ENCODE assay signal across 8 cellular contexts in the genomic region with DNA sequence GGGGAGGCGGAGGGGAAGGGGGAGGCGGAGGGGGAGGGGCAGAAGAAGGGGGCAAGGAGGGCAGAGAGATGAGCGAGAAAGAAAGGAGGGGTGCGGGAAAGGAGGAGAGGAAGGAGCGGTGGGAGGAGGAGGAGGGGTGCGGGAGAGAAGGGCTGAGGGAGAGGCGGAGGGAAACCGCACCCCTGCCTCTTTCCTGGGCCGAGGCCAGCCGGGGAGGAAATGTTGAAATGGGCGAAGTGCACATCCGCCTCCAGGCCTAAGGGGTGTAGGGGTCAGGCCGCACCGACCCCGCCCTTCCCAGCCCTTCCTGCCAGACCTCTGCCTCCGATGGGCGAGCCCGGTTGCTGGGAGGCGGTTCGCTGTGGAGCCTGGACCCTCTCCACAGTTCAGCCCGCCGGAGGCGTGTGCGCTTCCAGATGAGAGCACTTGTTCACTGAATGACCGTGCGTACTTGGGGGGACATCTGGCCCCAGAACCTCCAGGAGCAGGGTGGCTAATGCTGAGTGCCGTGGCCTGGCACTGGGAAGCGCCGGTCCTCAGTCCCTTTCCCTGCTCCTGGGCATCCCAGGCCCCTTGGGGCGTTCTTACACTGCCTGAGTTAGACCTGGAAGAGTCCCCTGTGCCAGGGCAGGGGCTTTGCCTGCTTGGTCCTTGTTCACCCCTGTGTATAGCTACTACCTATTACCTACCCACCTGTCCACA.
A peak's percentile ranks its signal among the peaks of the same experiment; 100 is the strongest.
DNase-seq lines count a peak whose midpoint lies in the region; ATAC-seq and TF ChIP-seq lines count a peak whose summit lies in the region.

No MANE protein-coding gene starts in this region.

- intact Hi-C loops in IMR-90 (cut with micrococcal nuclease) (loop anchor here (5.0 kb wide), 2 partner anchors 111 to 226 kb away; partner anchors contain the start of gene KLF13), PC-9 (cut with micrococcal nuclease; ENCODE audit: unreplicated experiment) (no loop called here)

- BruUV-seq in IMR-90 (replicated peaks; lab: Mats Ljungman, UMichigan) (no TSS peak), PC-9 (replicated peaks; lab: Mats Ljungman, UMichigan) (no TSS peak)

- H3K36me3 Mint-ChIP-seq in brain = no peaks in the 10 kb centered on the region

- no peaks in the 10 kb centered on the region for H3K36me3 ChIP-seq in IMR-90 (ENCODE audit: control insufficient read depth, insufficient read depth, low read length)
- H3K36me3 ChIP-seq in PC-9 (ENCODE audit: low read depth) = no peaks in the 10 kb centered on the region

- peak overlapping the region; percentile 75 to 84 (median 81) for H3K4me3 Mint-ChIP-seq in brain

- peak overlapping the region; percentile 74 to 89 (median 84) for H3K27ac Mint-ChIP-seq in brain

- H2BK5ac ChIP-seq in IMR-90 (ENCODE audit: low read depth, low read length, poor library complexity, severe bottlenecking) = no peak overlapping the region

- no peak overlapping the region for H2BK15ac ChIP-seq in IMR-90 (ENCODE audit: low read depth, low read length)

- H3K9me3 ChIP-seq in IMR-90 (ENCODE audit: control insufficient read depth, insufficient read depth, low read length) = no peaks in the 10 kb centered on the region; the same call in 1 of the 2 replicates
- no peaks in the 10 kb centered on the region for H3K9me3 ChIP-seq in PC-9 (ENCODE audit: insufficient read depth, low read depth)

- H2AK5ac ChIP-seq in IMR-90 (ENCODE audit: low read depth, low read length) = no peak overlapping the region; the same call in 1 of the 2 replicates

- H3K56ac ChIP-seq in IMR-90 (ENCODE audit: extremely low read depth, insufficient read depth, low read length) = no peak overlapping the region

- peaks cover 0 to 8% (median 2%) of the 10 kb centered on the region in 5 experiments for H3K9me3 Mint-ChIP-seq in brain

- H3K79me1 ChIP-seq in IMR-90 (ENCODE audit: low read depth in 1 of 2, low read length in 2 of 2) = no peaks in the 10 kb centered on the region

- no peak overlapping the region for H4K91ac ChIP-seq in IMR-90 (ENCODE audit: insufficient read depth, low read depth, low read length)

- H3F3A ChIP-seq in PC-9 (ENCODE audit: insufficient read depth, low read depth) = no peaks in the 10 kb centered on the region

- H2BK20ac ChIP-seq in IMR-90 (ENCODE audit: low read depth, low read length) = no peak overlapping the region; the same call in 1 of the 2 replicates

- no peak overlapping the region for H3K23ac ChIP-seq in IMR-90 (ENCODE audit: low read depth, low read length)

- dilution Hi-C loops in IMR-90 (cut with HindIII; ENCODE audit: low sequenced_read_pairs, unreplicated experiment) = no loop called here

- H3K14ac ChIP-seq in IMR-90 (replicated peaks; ENCODE audit: low read depth, low read length) = no peak overlapping the region

- ATAC-seq in GM21526 (IDR thresholded peaks at IDR 0.05; ENCODE audit: low FRiP score, unreplicated experiment) (peak; percentile 30), IMR-90 (ENCODE audit: low read depth) (peak; percentile 4)

- no peaks in the 10 kb centered on the region for H4K20me1 ChIP-seq in IMR-90 (ENCODE audit: insufficient read depth, low read length)
- no peaks in the 10 kb centered on the region for H4K20me1 ChIP-seq in PC-9 (ENCODE audit: insufficient read depth)

- no peak overlapping the region for H3K4ac ChIP-seq in IMR-90 (ENCODE audit: low read depth, low read length)

- H3K9me1 ChIP-seq in IMR-90 (ENCODE audit: insufficient read depth, low read length) = no peaks in the 10 kb centered on the region

- DNase-seq in ELF-1 (ENCODE audit: low read depth, low spot score) (peak; percentile 77), IMR-90 (no peak), SKM-1 (lab: John Stamatoyannopoulos, UW; ENCODE audit: unreplicated experiment) (peak; percentile 94), iPS-NIHi11 (ENCODE audit: low spot score) (peak; percentile 82), PC-9 (no peak)

- CTCF ChIA-PET in IMR-90 (lab: Yijun Ruan, JAX) (no interaction called here), PC-9 (lab: Charles Lee) (no interaction called here)

- H3K27me3 ChIP-seq in IMR-90 (ENCODE audit: control insufficient read depth, insufficient read depth, low read length) (peaks cover 17% of the 10 kb centered on the region), PC-9 (ENCODE audit: insufficient read depth, low read depth) (peaks cover 21% of the 10 kb centered on the region)

- H3K4me2 ChIP-seq in IMR-90 (ENCODE audit: low read depth, low read length) (peak overlapping the region; percentile 18; the same call in 1 of the 2 replicates), PC-9 (no peak overlapping the region)

- no peak for TF ChIP-seq RAD21 in IMR-90 (IDR thresholded peaks at IDR 0.05; ENCODE audit: low read length)

- no peak overlapping the region for H4K5ac ChIP-seq in IMR-90 (ENCODE audit: low read depth, low read length)

- peaks cover 22% of the 10 kb centered on the region for H3K4me1 Mint-ChIP-seq in brain

- no peaks in the 10 kb centered on the region for H3K79me2 ChIP-seq in PC-9 (ENCODE audit: low read depth)

- POLR2A ChIA-PET in IMR-90 (lab: Charles Lee; ENCODE audit: unreplicated experiment) = no interaction called here
- POLR2A ChIA-PET in PC-9 (lab: Charles Lee; ENCODE audit: unreplicated experiment) = no interaction called here

- in situ Hi-C loops in IMR-90 (cut with MboI; ENCODE audit: low sequenced_read_pairs) = no loop called here

- peak overlapping the region in 1 of 2 experiments; percentile 78; a peak in 2 of 4 replicates for H4K8ac ChIP-seq in IMR-90 (ENCODE audit: low read depth in 2 of 2, low read length in 2 of 2)

- H3K9ac ChIP-seq in IMR-90 (ENCODE audit: low read depth, low read length) = no peak overlapping the region

- no peaks in the 10 kb centered on the region for H3K9me2 ChIP-seq in PC-9 (ENCODE audit: insufficient read depth)

- H3K4me3 ChIP-seq in IMR-90 (ENCODE audit: insufficient read depth, low read depth, low read length) (no peak overlapping the region; the same call in 1 of the 2 replicates), skin epidermis (peak overlapping the region; percentile 34 to 55 (median 44)), PC-9 (no peak overlapping the region)

- peak overlapping the region; percentile 78 for H2AFZ ChIP-seq in IMR-90 (replicated peaks; ENCODE audit: low read length, poor library complexity)
- H2AFZ ChIP-seq in PC-9 = no peak overlapping the region

- 55% methylated on average over 9 of the region's 30 CpGs; no CpG with 5 or more reads in 1 of the 2 experiments for WGBS in IMR-90 (ENCODE audit: extremely low coverage in 2 of 2, insufficient read length in 1 of 2), 2 experiments

- peaks cover 1% of the 10 kb centered on the region; the same call in 1 of the 2 replicates for H3K4me1 ChIP-seq in IMR-90 (ENCODE audit: control insufficient read depth, insufficient read depth, low read length)
- H3K4me1 ChIP-seq in PC-9 (replicated peaks; ENCODE audit: insufficient read depth) = no peaks in the 10 kb centered on the region

- H3K27ac ChIP-seq in IMR-90 (ENCODE audit: insufficient read depth, low read length) (no peak overlapping the region), skin epidermis (peak overlapping the region; percentile 74 to 98 (median 92)), PC-9 (no peak overlapping the region)

- H3K27me3 Mint-ChIP-seq in brain = peaks cover 3% of the 10 kb centered on the region

- H2BK120ac ChIP-seq in IMR-90 (ENCODE audit: low read depth, low read length) = no peak overlapping the region

- H3K18ac ChIP-seq in IMR-90 (ENCODE audit: low read depth, low read length) = no peak overlapping the region

- no peak overlapping the region for H2AK9ac ChIP-seq in IMR-90 (replicated peaks; ENCODE audit: low read depth, low read length, poor library complexity)

- no peak for TF ChIP-seq POLR2A in IMR-90 (IDR thresholded peaks at IDR 0.05; ENCODE audit: low read depth, low read length)

- no peak for TF ChIP-seq CTCF in IMR-90 (conservative IDR thresholded peaks at IDR 0.05; ENCODE audit: low read depth, low read length)
- no peak for TF ChIP-seq CTCF in brain (conservative IDR thresholded peaks at IDR 0.05)
- TF ChIP-seq CTCF in PC-9 (conservative IDR thresholded peaks at IDR 0.05) = no peak

TF ChIP-seq in IMR-90, 13 proteins besides CTCF, POLR2A, EP300 and RAD21:
- no peak for TF ChIP-seq MAFK (IDR thresholded peaks at IDR 0.05; ENCODE audit: low read depth, low read length)
- TF ChIP-seq CEBPB (IDR thresholded peaks at IDR 0.05; ENCODE audit: low read depth, low read length) = no peak
- no peak for TF ChIP-seq BHLHE40 (IDR thresholded peaks at IDR 0.05; ENCODE audit: low read depth, low read length)
- no peak for TF ChIP-seq MAZ (IDR thresholded peaks at IDR 0.05; ENCODE audit: borderline replicate concordance, low read depth, low read length)
- no peak for TF ChIP-seq NFE2L2 (IDR thresholded peaks at IDR 0.05; ENCODE audit: low read depth, low read length)
- TF ChIP-seq MXI1 (IDR thresholded peaks at IDR 0.05; ENCODE audit: borderline replicate concordance, low read depth, low read length) = no peak
- TF ChIP-seq RCOR1 (IDR thresholded peaks at IDR 0.05; ENCODE audit: insufficient replicate concordance, low read length) = no peak
- TF ChIP-seq RFX5 (IDR thresholded peaks at IDR 0.05; ENCODE audit: low read depth, low read length) = no peak
- TF ChIP-seq CHD1 (IDR thresholded peaks at IDR 0.05; ENCODE audit: low read depth, low read length) = no peak
- no peak for TF ChIP-seq ELK1 (IDR thresholded peaks at IDR 0.05; ENCODE audit: borderline replicate concordance, low read depth, low read length)
- TF ChIP-seq SMC3 (IDR thresholded peaks at IDR 0.05; ENCODE audit: low read depth, low read length) = no peak
- no peak for TF ChIP-seq FOS (IDR thresholded peaks at IDR 0.05; ENCODE audit: low read depth, low read length)
- no peak for TF ChIP-seq USF2 (IDR thresholded peaks at IDR 0.05; ENCODE audit: low read depth, low read length)

Comparison
In these comparisons a context has a peak if more than half of its experiments do, and no peak if none do; other contexts are left out.
1. DNase-seq: peak in ELF-1 (single experiment), SKM-1 (single experiment) and iPS-NIHi11 (single experiment); none in IMR-90 (single experiment) and PC-9 (0 of 2).
2. H3K27ac ChIP-seq: peak in skin epidermis (21 of 21); none in IMR-90 (single experiment) and PC-9 (single experiment).
3. H3K4me3 ChIP-seq: peak in skin epidermis (7 of 7); none in IMR-90 (single experiment) and PC-9 (single experiment).